18 cellular contexts compared by ENCODE assay signal in genomic region chr10:31059323-31059722, GRCh38. TPM values are rescaled to one million over a fixed set of nuclear protein-coding genes. Genes with fewer than 3 reads are reported as not detected.
DNase-seq lines count a peak whose midpoint lies in the region; ATAC-seq, FAIRE-seq and TF ChIP-seq lines count a peak whose summit lies in the region.
"Had no signal": no experiment of that assay in that cellular context is flagged by ENCODE, and none has a peak within 500 bp of the region (broad histone marks: within the 10 kb centered on the region; RNA-seq: fewer than 3 reads in every experiment).

No MANE protein-coding gene starts in this region.

- no peak for TF ChIP-seq CTCF in ascending aorta (IDR thresholded peaks at IDR 0.05)
- no peak for TF ChIP-seq CTCF in foreskin keratinocyte (conservative IDR thresholded peaks at IDR 0.05)
- no peak for TF ChIP-seq CTCF in uterus (IDR thresholded peaks at IDR 0.05)

- peak overlapping the region; percentile 6 to 31 for H3K27ac ChIP-seq in ascending aorta
- H3K27ac ChIP-seq in foreskin keratinocyte, result no peak overlapping the region
- H3K27ac ChIP-seq in uterus, result peak overlapping the region; percentile 38
- H3K27ac ChIP-seq: 22Rv1, HL-60, PC-9 had no signal

- POLR2A ChIA-PET in HEK293T (lab: Yijun Ruan, JAX), result interaction anchor here (1.4 kb wide), 1 partner anchor 27 kb away, joined by 4 read pairs; the partner anchor contains the start of gene ZNF438

- H3K4me1 ChIP-seq in ascending aorta (peaks cover 2 to 12% of the 10 kb centered on the region in 2 donors), foreskin keratinocyte (peaks cover 2% of the 10 kb centered on the region), uterus (peaks cover 0 to 7% of the 10 kb centered on the region in 2 donors)
- H3K4me1 ChIP-seq: BE2C had no signal

- peak; percentile 4 for DNase-seq in SIG-M5 treated with dmso at 0.1 percent for 504 hours (lab: John Stamatoyannopoulos, UW; ENCODE audit: unreplicated experiment)
- DNase-seq in SIG-M5 (lab: John Stamatoyannopoulos, UW), result no peak
- no peak for DNase-seq in ascending aorta (ENCODE audit: low spot score in 2 of 2)
- DNase-seq in foreskin keratinocyte, result no peak
- DNase-seq in uterus, result no peak
- DNase-seq in urothelium cell line (ENCODE audit: low spot score), result no peak
- DNase-seq in HEK293T (ENCODE audit: extremely low spot score), result no peak
- DNase-seq in ACHN, result no peak
- DNase-seq: BE2C; CD4-positive, alpha-beta memory T cell; EL; H7; NCI-H1930; NCI-H2171; NCI-H446 had no signal

- TF ChIP-seq POLR2A in uterus (IDR thresholded peaks at IDR 0.05), result no peak

- H3K4me3 ChIP-seq in ascending aorta (no peak overlapping the region), uterus (no peak overlapping the region)
- H3K4me3 ChIP-seq: PC-9 had no signal

- no peaks in the 10 kb centered on the region for H3K9me3 ChIP-seq in ascending aorta
- no peaks in the 10 kb centered on the region for H3K9me3 ChIP-seq in uterus
- H3K9me3 ChIP-seq: BE2C had no signal

- peak; percentile 41 for ATAC-seq in foreskin keratinocyte

- intact Hi-C loops in ascending aorta (cut with DNase I), result no loop called here
- intact Hi-C loops in uterus (cut with DNase I; ENCODE audit: low total_unique reads), result no loop called here

- CTCF ChIA-PET in HEK293T (lab: Yijun Ruan, JAX), result no interaction called here

- H3K27me3 ChIP-seq in ascending aorta (no peaks in the 10 kb centered on the region), foreskin keratinocyte (no peaks in the 10 kb centered on the region), uterus (no peaks in the 10 kb centered on the region)
- H3K27me3 ChIP-seq: BE2C had no signal

- in situ Hi-C loops in ACHN (cut with HindIII; ENCODE audit: low pct_ligation_motif_present, low pct_unique_long_range_greater_than_20kb, low sequenced_read_pairs), result no loop called here

- FAIRE-seq in urothelium cell line (lab: Jason Lieb, UNC), result no peak

- H3K36me3 ChIP-seq in ascending aorta (no peaks in the 10 kb centered on the region), uterus (no peaks in the 10 kb centered on the region)
- H3K36me3 ChIP-seq: BE2C had no signal

TF ChIP-seq in HEK293T, 16 proteins besides CTCF, POLR2A, EP300 and RAD21:
- TF ChIP-seq ZNF384 (IDR thresholded peaks at IDR 0.05), result no peak
- no peak for TF ChIP-seq NFRKB (IDR thresholded peaks at IDR 0.05)
- no peak for TF ChIP-seq ELF4 (IDR thresholded peaks at IDR 0.05)
- TF ChIP-seq PKNOX1 (IDR thresholded peaks at IDR 0.05), result no peak
- TF ChIP-seq BHLHE40 (IDR thresholded peaks at IDR 0.05; ENCODE audit: borderline replicate concordance), result no peak
- no peak for TF ChIP-seq HDGF (IDR thresholded peaks at IDR 0.05; ENCODE audit: borderline replicate concordance)
- no peak for TF ChIP-seq LEF1 (IDR thresholded peaks at IDR 0.05; ENCODE audit: borderline replicate concordance)
- TF ChIP-seq SUZ12 (IDR thresholded peaks at IDR 0.05), result no peak

RNA-seq across cellular contexts. Expression of gene ZNF438, which starts 27.7 kb away (rescaled TPM):
- total RNA-seq in ascending aorta (1.7 TPM), foreskin keratinocyte (2.7 and 2.8 TPM in 2 replicates), uterus (10 to 100 TPM in 3 of 4 donors, 1 to 10 TPM in 1; 5.8 to 24.6 (median 18.4) TPM)
- 2.0 TPM in 2 replicates for polyA plus RNA-seq in foreskin keratinocyte
